8 cellular contexts compared by ENCODE assay signal in the genomic region with DNA sequence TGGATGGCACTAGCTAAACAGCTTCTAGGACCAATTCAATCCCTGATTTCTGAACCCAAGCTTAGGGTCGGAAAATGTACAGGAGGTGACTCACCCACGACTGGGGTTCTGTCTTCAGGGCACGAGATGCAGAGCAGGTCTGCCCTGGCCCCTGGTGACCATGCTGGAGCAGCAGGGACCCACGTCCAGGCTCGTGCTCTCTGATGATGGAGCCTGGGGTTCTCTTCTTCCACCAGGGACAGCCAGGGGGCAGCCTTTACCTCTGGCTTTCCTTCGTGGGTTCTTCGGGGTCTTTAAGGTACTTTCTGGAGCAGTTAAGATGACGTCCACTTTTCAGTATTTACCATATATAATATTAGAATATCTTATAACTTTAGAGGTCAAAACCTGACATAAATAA. TPM values are rescaled to one million over a fixed set of nuclear protein-coding genes. Genes with fewer than 3 reads are reported as not detected.
DNase-seq lines count a peak whose midpoint lies in the region; ATAC-seq, FAIRE-seq and TF ChIP-seq lines count a peak whose summit lies in the region.

No MANE protein-coding gene starts in this region.

- in situ Hi-C loops in brain microvascular endothelial cell (cut with HindIII; ENCODE audit: low pct_ligation_motif_present, low sequenced_read_pairs) = no loop called here

- H3K36me3 ChIP-seq in heart right ventricle = no peaks in the 10 kb centered on the region
- H3K36me3 ChIP-seq in brain microvascular endothelial cell (replicated peaks) = no peaks in the 10 kb centered on the region
- H3K36me3 ChIP-seq in neural progenitor cell = no peaks in the 10 kb centered on the region
- H3K36me3 ChIP-seq in small intestine (ENCODE audit: control insufficient read depth in 2 of 2, insufficient read depth in 2 of 2, low read length in 2 of 2) = no peaks in the 10 kb centered on the region

- no peak for TF ChIP-seq POLR2A in lower leg skin (IDR thresholded peaks at IDR 0.05)

- H3K27me3 ChIP-seq in heart right ventricle (peaks cover 0 to 78% (median 56%) of the 10 kb centered on the region in 7 donors), right cardiac atrium (ENCODE audit: control insufficient read depth, insufficient read depth) (no peaks in the 10 kb centered on the region), brain microvascular endothelial cell (replicated peaks) (peaks cover 21% of the 10 kb centered on the region), neural progenitor cell (peaks cover 88% of the 10 kb centered on the region), small intestine (ENCODE audit: control insufficient read depth in 2 of 2, insufficient read depth in 2 of 2, low read length in 2 of 2) (peaks cover 0 to 16% of the 10 kb centered on the region in 2 donors)

- no peak overlapping the region for H2AFZ ChIP-seq in neural progenitor cell (replicated peaks)

- H3K9me3 ChIP-seq in heart right ventricle (no peaks in the 10 kb centered on the region), right cardiac atrium (ENCODE audit: control insufficient read depth, low read length) (no peaks in the 10 kb centered on the region), neural progenitor cell (ENCODE audit: low read depth) (no peaks in the 10 kb centered on the region), small intestine (ENCODE audit: control insufficient read depth, low read depth) (no peaks in the 10 kb centered on the region)

- H3K4me3 Mint-ChIP-seq in neural progenitor cell = peak overlapping the region; percentile 71

- H3K4me1 ChIP-seq in heart right ventricle = peaks cover 7 to 41% (median 28%) of the 10 kb centered on the region in 9 donors
- peaks cover 9% of the 10 kb centered on the region for H3K4me1 ChIP-seq in right cardiac atrium (ENCODE audit: control insufficient read depth, insufficient read depth, low read length)
- peaks cover 24% of the 10 kb centered on the region for H3K4me1 ChIP-seq in neural progenitor cell
- H3K4me1 ChIP-seq in small intestine (ENCODE audit: control insufficient read depth in 2 of 2, insufficient read depth in 1 of 2, low read depth in 1 of 2, low read length in 1 of 2) = peaks cover 0 to 3% of the 10 kb centered on the region in 2 donors

- no peak overlapping the region for H3K4me2 ChIP-seq in neural progenitor cell

- TF ChIP-seq CTCF in heart right ventricle (IDR thresholded peaks at IDR 0.05) (peak in 8 of 9 donors; percentile 8 to 67 (median 52)), brain microvascular endothelial cell (IDR thresholded peaks at IDR 0.05; ENCODE audit: low read depth, low read length, missing control alignments) (peak; percentile 82), neural progenitor cell (IDR thresholded peaks at IDR 0.05) (peak; percentile 82), lower leg skin (IDR thresholded peaks at IDR 0.05) (no peak)

- intact Hi-C loops in heart right ventricle (cut with DNase I) = loop anchor here (2.0 to 10.0 kb wide), 13 partner anchors 83 to 563 kb away; a partner anchor contains a TSS
- intact Hi-C loops in right cardiac atrium (cut with DNase I) = loop anchor here (5.0 to 10.0 kb wide), 6 partner anchors 93 to 393 kb away; no protein-coding TSS in a partner anchor
- intact Hi-C loops in lower leg skin (cut with DNase I; ENCODE audit: low total_unique reads) = no loop called here

- FAIRE-seq in small intestine (lab: Jason Lieb, UNC) = no peak

- H3K36me3 Mint-ChIP-seq in neural progenitor cell = no peaks in the 10 kb centered on the region

- H3K79me2 ChIP-seq in neural progenitor cell (ENCODE audit: low read depth) = no peaks in the 10 kb centered on the region

- peaks cover 5% of the 10 kb centered on the region for H4K20me1 ChIP-seq in neural progenitor cell (ENCODE audit: low read depth)

- H3K27ac ChIP-seq in heart right ventricle = no peak overlapping the region
- no peak overlapping the region for H3K27ac ChIP-seq in right cardiac atrium (ENCODE audit: low read length)
- no peak overlapping the region for H3K27ac ChIP-seq in brain microvascular endothelial cell
- no peak overlapping the region for H3K27ac ChIP-seq in neural progenitor cell
- no peak overlapping the region for H3K27ac ChIP-seq in small intestine (ENCODE audit: low read depth in 1 of 2, low read length in 1 of 2)

- peaks cover 17% of the 10 kb centered on the region for H3K27me3 Mint-ChIP-seq in neural progenitor cell (ENCODE audit: insufficient read depth, low read depth)

- WGBS in heart right ventricle, 2 donors = 23 to 26% methylated on average over 8 of the region's 8 CpGs
- 17% methylated on average over 8 of the region's 8 CpGs for WGBS in right cardiac atrium
- WGBS in lower leg skin, 2 donors = 15 to 17% methylated on average over 8 of the region's 8 CpGs
- 7 to 13% (median 12%) methylated on average over 8 of the region's 8 CpGs for WGBS in small intestine, 3 donors

- H3K27ac Mint-ChIP-seq in neural progenitor cell = no peak overlapping the region

- ATAC-seq in heart right ventricle = no peak
- no peak for ATAC-seq in right cardiac atrium
- ATAC-seq in GM19463 (IDR thresholded peaks at IDR 0.05; ENCODE audit: unreplicated experiment) = no peak

- DNase-seq in heart right ventricle (no peak), right cardiac atrium (no peak), NCI-H748 treated with DMSO at 0.1 percent for 48 hours (lab: John Stamatoyannopoulos, UW) (peak; percentile 21), brain microvascular endothelial cell (peak; percentile 9), neural progenitor cell (ENCODE audit: low spot score) (peak; percentile 79), lower leg skin (ENCODE audit: low spot score in 2 of 2) (no peak), small intestine (no peak)

- H3K9ac ChIP-seq in neural progenitor cell = no peak overlapping the region

- H3F3A ChIP-seq in neural progenitor cell (ENCODE audit: low read depth) = peaks cover 27% of the 10 kb centered on the region

- H3K9me3 Mint-ChIP-seq in neural progenitor cell = no peaks in the 10 kb centered on the region

- H3K4me3 ChIP-seq in heart right ventricle (no peak overlapping the region), right cardiac atrium (ENCODE audit: low read length) (no peak overlapping the region), brain microvascular endothelial cell (ENCODE audit: low read depth, low read length) (no peak overlapping the region), neural progenitor cell (no peak overlapping the region), lower leg skin (ENCODE audit: low read depth, poor library complexity, severe bottlenecking) (no peak overlapping the region), small intestine (ENCODE audit: low read depth in 1 of 2, low read length in 2 of 2) (no peak overlapping the region)

- H3K4me1 Mint-ChIP-seq in neural progenitor cell = peaks cover 57% of the 10 kb centered on the region

RNA-seq across cellular contexts. Expression of a gene that starts 2.1 kb away (rescaled TPM):
- 1 to 10 TPM in 5 of 10 donors, under 1 TPM in 5; 0.53 to 3.1 (median 1.2) TPM for total RNA-seq in heart right ventricle
- polyA plus RNA-seq in heart right ventricle = 1 to 10 TPM in 1 of 2 donors, under 1 TPM in 1; 0.95 to 4.3 TPM
- 1 to 10 TPM; 2.3 to 6.5 (median 4.5) TPM for total RNA-seq in right cardiac atrium
- 4.3 TPM for polyA plus RNA-seq in right cardiac atrium
- 1.8 and 3.6 TPM in 2 replicates for total RNA-seq in neural progenitor cell (ENCODE audit: low replicate concordance)
- not detected for total RNA-seq in lower leg skin
- polyA plus RNA-seq in small intestine = not detected

RNA-seq across cellular contexts. Expression of a gene that starts 5.4 kb away (rescaled TPM):
- total RNA-seq in heart right ventricle (10 to 100 TPM; 12.0 to 19.1 (median 15.8) TPM), right cardiac atrium (10 to 100 TPM; 13.4 to 21.1 (median 19.0) TPM), neural progenitor cell (ENCODE audit: low replicate concordance) (28.6 and 29.5 TPM in 2 replicates), lower leg skin (10 to 100 TPM in 3 of 4 donors, 1 to 10 TPM in 1; 9.3 to 12.2 (median 10.7) TPM)
- polyA plus RNA-seq in heart right ventricle (10 to 100 TPM; 19.5 to 22.4 TPM), right cardiac atrium (24.7 TPM), small intestine (10 to 100 TPM in 2 of 3 donors, 1 to 10 TPM in 1; 8.4 to 15.0 (median 10.3) TPM)

RNA-seq across cellular contexts. Expression of a gene that starts 57.3 kb away (rescaled TPM):
- total RNA-seq in heart right ventricle (10 to 100 TPM; 20.2 to 35.1 (median 28.1) TPM), right cardiac atrium (10 to 100 TPM; 27.3 to 33.1 (median 31.0) TPM), neural progenitor cell (ENCODE audit: low replicate concordance) (36.0 and 49.7 TPM in 2 replicates), lower leg skin (10 to 100 TPM; 32.8 to 38.7 (median 35.9) TPM)
- polyA plus RNA-seq in heart right ventricle (10 to 100 TPM; 16.9 to 17.6 TPM), right cardiac atrium (15.1 TPM), small intestine (10 to 100 TPM; 16.1 to 19.1 (median 16.5) TPM)

Comparison
In these comparisons a context has a peak if more than half of its experiments do, and no peak if none do; other contexts are left out.
1. DNase-seq: peak in NCI-H748 treated with DMSO at 0.1 percent for 48 hours (single experiment), brain microvascular endothelial cell (single experiment) and neural progenitor cell (single experiment); none in heart right ventricle (0 of 2), right cardiac atrium (0 of 3), lower leg skin (0 of 2) and small intestine (single experiment).
2. CTCF ChIP-seq: peak in heart right ventricle (8 of 9), brain microvascular endothelial cell (single experiment) and neural progenitor cell (single experiment); none in lower leg skin (0 of 3).